ENCODE assay signal across 1 cellular context in genomic region chr2:132304675-132305380, GRCh38.
TF ChIP-seq lines count a peak whose summit lies in the region.

No MANE protein-coding gene starts in this region.

TF ChIP-seq in K562, 482 proteins besides CTCF, POLR2A, EP300 and RAD21 (continued from another document):
- peak in 1 of 2 experiments; percentile 85 for TF ChIP-seq AFF1 (IDR thresholded peaks at IDR 0.05; ENCODE audit: low read depth in 1 of 2, partially characterized antibody in 2 of 2)
